Comparison of ENCODE assay signal across 16 cellular contexts in genomic region chr11:65395961-65396530, GRCh38. TPM values are rescaled to one million over a fixed set of nuclear protein-coding genes. Genes with fewer than 3 reads are reported as not detected.
DNase-seq lines count a peak whose midpoint lies in the region; ATAC-seq, FAIRE-seq and TF ChIP-seq lines count a peak whose summit lies in the region.
"Had no signal": no experiment of that assay in that cellular context is flagged by ENCODE, and none has a peak within 500 bp of the region (broad histone marks: within the 10 kb centered on the region; RNA-seq: fewer than 3 reads in every experiment).

No MANE protein-coding gene starts in this region.

- H2AFZ ChIP-seq in H1 (ENCODE audit: low read length) = no peak overlapping the region
- H2AFZ ChIP-seq in osteoblast (ENCODE audit: low read length) = no peak overlapping the region

- H2BK120ac ChIP-seq in H1 (replicated peaks; ENCODE audit: low read depth, low read length) = no peak overlapping the region

- H3K18ac ChIP-seq in H1 (ENCODE audit: extremely low read depth, low read length) = no peak overlapping the region

- H4K91ac ChIP-seq in H1 (replicated peaks; ENCODE audit: insufficient read length, low read length) = no peak overlapping the region

- H3K27me3 ChIP-seq in H1 (replicated peaks in 1 of 4; ENCODE audit: control insufficient read depth in 3 of 4, extremely low read depth in 1 of 4, insufficient read depth in 3 of 4, low read length in 3 of 4) = no peaks in the 10 kb centered on the region
- H3K27me3 ChIP-seq in osteoblast (ENCODE audit: insufficient read depth, low read length) = no peaks in the 10 kb centered on the region

- peaks cover 0 to 4% of the 10 kb centered on the region in 2 experiments for H4K20me1 ChIP-seq in H1 (replicated peaks in 1 of 2; ENCODE audit: control insufficient read depth in 1 of 2, insufficient read depth in 2 of 2, low read length in 2 of 2)
- peaks cover 9% of the 10 kb centered on the region for H4K20me1 ChIP-seq in osteoblast (ENCODE audit: insufficient read depth, low read length)

- H2BK5ac ChIP-seq in H1 (ENCODE audit: low read depth, low read length) = no peak overlapping the region; the same call in 1 of the 2 replicates

- TF ChIP-seq POLR2A in GM18951 (IDR thresholded peaks at IDR 0.05; ENCODE audit: extremely low read depth, insufficient read depth, insufficient read length) = peak; percentile 11
- no peak for TF ChIP-seq POLR2A in H1 (IDR thresholded peaks at IDR 0.05; ENCODE audit: control extremely low read depth in 1 of 2, low read depth in 2 of 2, low read length in 2 of 2)

- no peak for TF ChIP-seq EP300 in H1 (IDR thresholded peaks at IDR 0.05; ENCODE audit: borderline replicate concordance in 1 of 2, low read depth in 2 of 2, low read length in 2 of 2)

- no peak overlapping the region for H2BK12ac ChIP-seq in H1 (ENCODE audit: low read depth, low read length)

- no peak overlapping the region for H3K14ac ChIP-seq in H1 (ENCODE audit: insufficient read length)

- FAIRE-seq in H1 (lab: Jason Lieb, UNC) = no peak
- FAIRE-seq: A549, GM12878, GM18507, GM19239, H54 had no signal

- no peaks in the 10 kb centered on the region for H3K9me3 ChIP-seq in H1 (ENCODE audit: insufficient read depth in 2 of 2, low read depth in 1 of 2, low read length in 1 of 2)
- no peaks in the 10 kb centered on the region for H3K9me3 ChIP-seq in osteoblast (ENCODE audit: low read depth, low read length)
- H3K9me3 ChIP-seq: A549 had no signal

- H3K23ac ChIP-seq in H1 (ENCODE audit: insufficient read length) = no peak overlapping the region

- H3K4me3 ChIP-seq in H1 (ENCODE audit: extremely low read depth in 1 of 4, insufficient read depth in 2 of 4, low read depth in 3 of 4, low read length in 4 of 4) (no peak overlapping the region), osteoblast (ENCODE audit: insufficient read depth, low read length) (no peak overlapping the region)
- H3K4me3 ChIP-seq: A549, GM12878 had no signal

- H3K79me2 ChIP-seq in H1 (ENCODE audit: control insufficient read depth in 1 of 2, insufficient read depth in 2 of 2, low read length in 2 of 2) = no peaks in the 10 kb centered on the region
- H3K79me2 ChIP-seq in osteoblast (ENCODE audit: insufficient read depth, low read length) = peaks cover 39% of the 10 kb centered on the region

- DNase-seq in H1 (ENCODE audit: low read depth in 1 of 2, low spot score in 2 of 2) = no peak
- DNase-seq in osteoblast (ENCODE audit: insufficient read length, low spot score, missing footprints) = peak; percentile 67
- DNase-seq in NCI-H524 (lab: John Stamatoyannopoulos, UW) = no peak
- DNase-seq in activated CD8-positive, alpha-beta memory T cell treated with anti-CD3 and anti-CD28 coated beads, Interleukin-2, amount 50 U/mL, for 4 hours = no peak
- DNase-seq: CD4-positive, CD25-positive, alpha-beta regulatory T cell; DMS53 had no signal

- H2BK20ac ChIP-seq in H1 (ENCODE audit: low read length) = no peak overlapping the region

- TF ChIP-seq CTCF in H1 (IDR thresholded peaks at IDR 0.05; ENCODE audit: control extremely low read depth in 1 of 3, insufficient read depth in 1 of 3, low read depth in 1 of 3, low read length in 3 of 3) (no peak), osteoblast (IDR thresholded peaks at IDR 0.05; ENCODE audit: extremely low read depth, low read depth, low read length) (no peak)

- no peak overlapping the region for H2BK15ac ChIP-seq in H1 (ENCODE audit: low read length)

- H3K56ac ChIP-seq in H1 (replicated peaks; ENCODE audit: insufficient read length, low read depth, low read length) = no peak overlapping the region

- H3K4me1 ChIP-seq in H1 (replicated peaks in 1 of 4; ENCODE audit: control insufficient read depth in 3 of 4, insufficient read depth in 4 of 4, low read length in 3 of 4) (peaks cover 0 to 1% (median 0%) of the 10 kb centered on the region in 4 experiments; a peak in 1 of 7 replicates), osteoblast (ENCODE audit: insufficient read depth, low read length) (peaks cover 2% of the 10 kb centered on the region)

- H3K4me2 ChIP-seq in H1 (ENCODE audit: insufficient read depth in 1 of 2, low read depth in 2 of 2, low read length in 2 of 2) (no peak overlapping the region), osteoblast (ENCODE audit: insufficient read depth, low read length) (no peak overlapping the region)
- H3K4me2 ChIP-seq: A549, KMS-11 had no signal

- no peak overlapping the region for H3K4ac ChIP-seq in H1 (replicated peaks; ENCODE audit: insufficient read length, low read depth, low read length)

- H3K9ac ChIP-seq in H1 (replicated peaks in 1 of 4; ENCODE audit: extremely low read depth in 1 of 4, low read depth in 3 of 4, low read length in 3 of 4) = no peak overlapping the region
- H3K9ac ChIP-seq: KMS-11 had no signal

- no peak overlapping the region for H4K5ac ChIP-seq in H1 (ENCODE audit: insufficient read length, low read depth, low read length)

- H3K36me3 ChIP-seq in H1 (ENCODE audit: control insufficient read depth in 2 of 4, insufficient read depth in 4 of 4, low read length in 3 of 4) = peaks cover 0 to 4% (median 0%) of the 10 kb centered on the region in 4 experiments; a peak in 2 of 8 replicates
- H3K36me3 ChIP-seq in osteoblast (ENCODE audit: insufficient read depth, low read length) = peaks cover 61% of the 10 kb centered on the region

- CTCF ChIA-PET in H1 (lab: Charles Lee; ENCODE audit: partially characterized antibody) = interaction anchor here (0.9 to 4.5 kb wide), 9 partner anchors 8 to 114 kb away, joined by 3 to 29 read pairs (median 5); no protein-coding TSS in a partner anchor

- no peak for TF ChIP-seq RAD21 in H1 (IDR thresholded peaks at IDR 0.05 in 1 of 2, conservative IDR thresholded peaks at IDR 0.05 in 1 of 2; ENCODE audit: low read depth in 2 of 2, low read length in 2 of 2)

- peak overlapping the region; percentile 22; the same call in 1 of the 2 replicates for H4K8ac ChIP-seq in H1 (ENCODE audit: extremely low read depth, insufficient read depth, low read length)

- POLR2A ChIA-PET in H1 (lab: Charles Lee; ENCODE audit: partially characterized antibody) = interaction anchor here (1.4 to 17.0 kb wide), 4 partner anchors 20 to 107 kb away, joined by 4 to 202 read pairs (median 8); partner anchors contain the start of genes MALAT1 and NEAT1

- ATAC-seq in GM21447 (IDR thresholded peaks at IDR 0.05; ENCODE audit: unreplicated experiment) = no peak
- no peak for ATAC-seq in GM18873 (IDR thresholded peaks at IDR 0.05; ENCODE audit: low FRiP score, unreplicated experiment)
- ATAC-seq: A549, GM12878, HCT116 had no signal

- no peak overlapping the region for H2AK5ac ChIP-seq in H1 (ENCODE audit: low read depth, low read length)

- in situ Hi-C loops in GM18951 (cut with MboI; ENCODE audit: low sequenced_read_pairs, unreplicated experiment) = no loop called here

- no peaks in the 10 kb centered on the region for H3K23me2 ChIP-seq in H1 (ENCODE audit: low read depth, low read length)

- H3K27ac ChIP-seq in H1 (ENCODE audit: low read depth, low read length) = no peak overlapping the region
- no peak overlapping the region for H3K27ac ChIP-seq in osteoblast (ENCODE audit: low read depth, low read length)
- H3K27ac ChIP-seq: A549, KMS-11 had no signal

- WGBS in H1 (ENCODE audit: extremely low coverage in 1 of 2, insufficient coverage in 1 of 2, insufficient read length in 1 of 2, insufficient replicate concordance in 2 of 2, low coverage in 1 of 2, low lambda C conversion rate in 2 of 2, missing lambda C conversion rate in 1 of 2), 2 experiments = 90% methylated on average over 14 of the region's 15 CpGs; no CpG with 5 or more reads in 1 of the 2 experiments

- H3K79me1 ChIP-seq in H1 (ENCODE audit: low read depth, low read length) = peaks cover 2% of the 10 kb centered on the region; the same call in 1 of the 2 replicates

RNA-seq across cellular contexts. Expression of gene FRMD8, which starts 9.6 kb away (rescaled TPM):
- total RNA-seq in H1 (2021; fragmentation: NEBNext Ultra II Directional; extraction: Animal tissue kit (Norgen Biotek cat#: 25700)) = 16.7 and 19.2 TPM in 2 replicates
- polyA plus RNA-seq in H1 (2011; rRNA removed) = 15.0 and 23.4 TPM in 2 replicates
- 14.8 TPM for polyA plus RNA-seq in H1 (2011; cell fraction: cytosol; rRNA removed)
- 26.9 TPM for polyA plus RNA-seq in H1 (2011; cell fraction: nucleus; rRNA removed)
- polyA plus RNA-seq in H1 (2012, experiment 1 of 2) = 8.5 to 12.7 TPM (median 10.9 TPM) in 4 replicates
- polyA plus RNA-seq in H1 (2012, experiment 2 of 2) = 10.7 TPM
- 8.6 TPM for polyA plus RNA-seq in H1 (2013, experiment 1 of 2)
- 7.7 TPM for polyA plus RNA-seq in H1 (2013, experiment 2 of 2)
- polyA minus RNA-seq in H1 (2011; rRNA and poly(A)+ RNA removed) = 9.5 and 15.1 TPM in 2 replicates
- polyA minus RNA-seq in H1 (2011; cell fraction: cytosol; rRNA and poly(A)+ RNA removed) = 12.3 TPM
- polyA minus RNA-seq in H1 (2011; cell fraction: nucleus; rRNA and poly(A)+ RNA removed) = 14.0 TPM
- 62.2 and 78.2 TPM in 2 replicates for total RNA-seq in osteoblast

RNA-seq across cellular contexts. Expression of gene SLC25A45, which starts 13.6 kb away (rescaled TPM):
- total RNA-seq in H1 (2021; fragmentation: NEBNext Ultra II Directional; extraction: Animal tissue kit (Norgen Biotek cat#: 25700)) = 0.54 and 0.61 TPM in 2 replicates
- polyA plus RNA-seq in H1 (2011; rRNA removed) = 0.59 and 0.97 TPM in 2 replicates
- 0.76 TPM for polyA plus RNA-seq in H1 (2011; cell fraction: cytosol; rRNA removed)
- polyA plus RNA-seq in H1 (2011; cell fraction: nucleus; rRNA removed) = 3.3 TPM
- polyA plus RNA-seq in H1 (2012, experiment 1 of 2) = 0.67 to 1.3 TPM (median 1.0 TPM) in 4 replicates
- 0.37 TPM for polyA plus RNA-seq in H1 (2012, experiment 2 of 2)
- 0.95 TPM for polyA plus RNA-seq in H1 (2013, experiment 1 of 2)
- polyA plus RNA-seq in H1 (2013, experiment 2 of 2) = 1.1 TPM
- polyA minus RNA-seq in H1 (2011; rRNA and poly(A)+ RNA removed) = 0.20 and 0.28 TPM in 2 replicates
- not detected for polyA minus RNA-seq in H1 (2011; cell fraction: cytosol; rRNA and poly(A)+ RNA removed)
- polyA minus RNA-seq in H1 (2011; cell fraction: nucleus; rRNA and poly(A)+ RNA removed) = 0.30 TPM
- total RNA-seq in osteoblast = 4.1 and 4.3 TPM in 2 replicates

RNA-seq across cellular contexts. Expression of gene NEAT1, which starts 26.6 kb away (rescaled TPM):
- total RNA-seq in H1 (2021; fragmentation: NEBNext Ultra II Directional; extraction: Animal tissue kit (Norgen Biotek cat#: 25700)) = 10.4 and 10.7 TPM in 2 replicates
- 1.6 and 2.4 TPM in 2 replicates for polyA plus RNA-seq in H1 (2011; rRNA removed)
- polyA plus RNA-seq in H1 (2011; cell fraction: cytosol; rRNA removed) = 5.7 TPM
- 5.7 TPM for polyA plus RNA-seq in H1 (2011; cell fraction: nucleus; rRNA removed)
- 16.2 to 22.8 TPM (median 18.4 TPM) in 4 replicates for polyA plus RNA-seq in H1 (2012, experiment 1 of 2)
- polyA plus RNA-seq in H1 (2012, experiment 2 of 2) = 1.4 TPM
- polyA plus RNA-seq in H1 (2013, experiment 1 of 2) = 3.0 TPM
- 2.6 TPM for polyA plus RNA-seq in H1 (2013, experiment 2 of 2)
- polyA minus RNA-seq in H1 (2011; rRNA and poly(A)+ RNA removed) = 11.4 and 18.7 TPM in 2 replicates
- 5.7 TPM for polyA minus RNA-seq in H1 (2011; cell fraction: cytosol; rRNA and poly(A)+ RNA removed)
- 23.0 TPM for polyA minus RNA-seq in H1 (2011; cell fraction: nucleus; rRNA and poly(A)+ RNA removed)
- 818 and 1,122 TPM in 2 replicates for total RNA-seq in osteoblast

RNA-seq across cellular contexts. Expression of gene TIGD3, which starts 41.5 kb away (rescaled TPM):
- total RNA-seq in H1 (2021; fragmentation: NEBNext Ultra II Directional; extraction: Animal tissue kit (Norgen Biotek cat#: 25700)) = 0.88 and 1.3 TPM in 2 replicates
- polyA plus RNA-seq in H1 (2011; rRNA removed) = 1.1 TPM in 2 replicates
- polyA plus RNA-seq in H1 (2011; cell fraction: cytosol; rRNA removed) = 1.3 TPM
- polyA plus RNA-seq in H1 (2011; cell fraction: nucleus; rRNA removed) = 1.4 TPM
- 0.97 to 1.5 TPM (median 1.1 TPM) in 4 replicates for polyA plus RNA-seq in H1 (2012, experiment 1 of 2)
- polyA plus RNA-seq in H1 (2012, experiment 2 of 2) = 1.4 TPM
- 1.1 TPM for polyA plus RNA-seq in H1 (2013, experiment 1 of 2)
- polyA plus RNA-seq in H1 (2013, experiment 2 of 2) = 1.2 TPM
- 0.61 and 0.88 TPM in 2 replicates for polyA minus RNA-seq in H1 (2011; rRNA and poly(A)+ RNA removed)
- polyA minus RNA-seq in H1 (2011; cell fraction: cytosol; rRNA and poly(A)+ RNA removed) = 1.2 TPM
- 2.3 TPM for polyA minus RNA-seq in H1 (2011; cell fraction: nucleus; rRNA and poly(A)+ RNA removed)
- total RNA-seq in osteoblast = not detected in 2 replicates

Comparison
In these comparisons a context has a peak if more than half of its experiments do, and no peak if none do; other contexts are left out.
1. RNA of gene NEAT1, which starts 26.6 kb away (total RNA-seq): 818 to 1,122 TPM in osteoblast; 10.4 to 10.7 TPM in H1; every median in the first group is over 10 times any median in the second.